12 cellular contexts compared by ENCODE assay signal in the genomic region with DNA sequence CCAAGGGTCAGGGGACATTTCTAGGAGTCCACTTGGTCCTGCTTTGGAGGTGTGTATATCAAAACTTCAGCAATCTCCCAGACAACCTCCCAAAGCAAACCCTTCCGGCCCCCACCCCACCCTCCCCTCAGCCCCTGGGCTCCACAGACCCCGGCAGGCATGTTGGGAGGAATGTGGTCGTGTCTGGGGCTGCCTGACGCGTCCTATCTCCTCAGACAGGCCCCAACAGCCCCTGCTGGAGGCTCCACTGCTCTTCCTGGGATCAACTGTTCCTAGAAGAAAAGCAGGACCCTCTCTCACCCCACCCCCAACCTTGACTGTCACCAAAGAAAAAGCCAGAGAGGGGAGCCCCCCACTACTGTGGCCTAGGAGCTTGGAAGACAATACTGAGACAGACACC. TPM values are rescaled to one million over a fixed set of nuclear protein-coding genes. Genes with fewer than 3 reads are reported as not detected.
DNase-seq lines count a peak whose midpoint lies in the region; ATAC-seq and TF ChIP-seq lines count a peak whose summit lies in the region.
"Not testable (repeated sequence)": the region's sequence is repeated elsewhere in the genome, so short reads cannot be mapped to it uniquely, and the experiment has no call there.
"Had no signal": no experiment of that assay in that cellular context is flagged by ENCODE, and none has a peak within 500 bp of the region (broad histone marks: within the 10 kb centered on the region; RNA-seq: fewer than 3 reads in every experiment).

No MANE protein-coding gene starts in this region.

- not testable (repeated sequence) for H3K27me3 ChIP-seq in RWPE2 (ENCODE audit: insufficient read depth, poor library complexity, severe bottlenecking); foreskin keratinocyte

- not testable (repeated sequence) for H3K4me3 Mint-ChIP-seq in mesothelial cell of epicardium

- not testable (repeated sequence) for H3K9me3 ChIP-seq in RWPE2 (ENCODE audit: severe bottlenecking)

- H3K36me3 Mint-ChIP-seq in mesothelial cell of epicardium = not testable (repeated sequence)

- not testable (repeated sequence) for H3K36me3 ChIP-seq in RWPE2 (ENCODE audit: low read depth)

- not testable (repeated sequence) for H3K4me1 Mint-ChIP-seq in mesothelial cell of epicardium

- TF ChIP-seq CTCF in RWPE2 (IDR thresholded peaks at IDR 0.05; ENCODE audit: poor library complexity, severe bottlenecking); epithelial cell of esophagus (IDR thresholded peaks at IDR 0.05; ENCODE audit: insufficient read depth, low read depth, low read length, missing control alignments); foreskin keratinocyte (conservative IDR thresholded peaks at IDR 0.05); mesothelial cell of epicardium (IDR thresholded peaks at IDR 0.05; ENCODE audit: unreplicated experiment): not testable (repeated sequence)

- peak; percentile 52; the same call in 2 of the 3 replicates for ATAC-seq in RWPE2 (ENCODE audit: low read depth)
- ATAC-seq in foreskin keratinocyte = peak; percentile 44

- not testable (repeated sequence) for H3K4me1 ChIP-seq in RWPE2 (ENCODE audit: insufficient read depth, poor library complexity, severe bottlenecking); foreskin keratinocyte

- H3K4me3 ChIP-seq in RWPE2 (ENCODE audit: severe bottlenecking); epithelial cell of esophagus (ENCODE audit: low read length): not testable (repeated sequence)

- not testable (repeated sequence) for H3K27ac ChIP-seq in RWPE2 (ENCODE audit: poor library complexity, severe bottlenecking); foreskin keratinocyte

- not testable (repeated sequence) for H3K27me3 Mint-ChIP-seq in mesothelial cell of epicardium (ENCODE audit: low read depth)

- DNase-seq in RWPE2 (ENCODE audit: low spot score); mesothelial cell of epicardium (ENCODE audit: low spot score in 2 of 2, unreplicated experiment in 2 of 2): not testable (repeated sequence)
- DNase-seq in epithelial cell of esophagus (ENCODE audit: low read depth) = peak; percentile 37
- peak; percentile 37 to 67 for DNase-seq in foreskin keratinocyte

- H3K27ac Mint-ChIP-seq in mesothelial cell of epicardium = peak overlapping the region; percentile 43

- H3K9me3 Mint-ChIP-seq in mesothelial cell of epicardium = not testable (repeated sequence)

RNA-seq across cellular contexts. Expression of a gene that starts 28.1 kb away (rescaled TPM):
- total RNA-seq in foreskin keratinocyte = 11.6 and 14.5 TPM in 2 replicates
- 12.8 and 18.1 TPM in 2 replicates for polyA plus RNA-seq in foreskin keratinocyte
- total RNA-seq in mesothelial cell of epicardium = not detected in 3 replicates
- total RNA-seq: A673; CD4-positive, alpha-beta memory T cell; CD4-positive, CD25-positive, alpha-beta regulatory T cell; CD8-positive, alpha-beta memory T cell; Daoy; G401 had no signal
- polyA plus RNA-seq: AG04450; CD14-positive monocyte; CD4-positive, alpha-beta memory T cell; CD8-positive, alpha-beta memory T cell had no signal

Comparison
In these comparisons a context has a peak if more than half of its experiments do, and no peak if none do; other contexts are left out.
1. RNA of a gene that starts 28.1 kb away (total RNA-seq): 11.6 to 14.5 TPM in foreskin keratinocyte; not detected in mesothelial cell of epicardium; every median in the first group is over 10 times any median in the second.